Comparison of ENCODE assay signal across 1 cellular context in the genomic region with DNA sequence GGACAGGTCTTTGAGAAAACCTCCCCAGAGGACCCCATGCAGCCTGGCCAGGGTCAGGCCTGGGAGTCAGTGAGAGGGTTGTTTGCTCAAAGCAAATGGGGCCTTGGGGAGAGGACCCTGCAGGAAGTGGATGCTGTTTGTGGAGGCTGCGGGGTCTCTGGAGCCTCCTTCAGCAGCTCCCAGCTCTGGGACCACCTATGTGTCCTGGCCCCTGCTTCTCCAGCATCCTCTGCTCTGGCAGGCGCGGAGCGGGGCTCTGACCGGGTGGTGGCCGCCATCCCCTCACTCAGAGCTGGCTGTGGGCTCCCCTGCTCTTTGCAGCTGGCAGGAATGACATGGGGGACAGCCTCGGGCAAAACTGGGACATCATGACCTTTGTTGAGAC.
TF ChIP-seq lines count a peak whose summit lies in the region.

No MANE protein-coding gene starts in this region.

TF ChIP-seq in HepG2, 621 proteins besides CTCF, POLR2A, EP300 and RAD21 (continued from another document and continues in another):
- TF ChIP-seq ZNF20 (CRISPR knock-in tag; IDR thresholded peaks at IDR 0.05) (no peak), U2AF1 (optimal IDR thresholded peaks at IDR 0.05; ENCODE audit: low read depth, low read length) (no peak), HINFP (CRISPR knock-in tag; IDR thresholded peaks at IDR 0.05; ENCODE audit: low read depth) (no peak), BHLHE40 (IDR thresholded peaks at IDR 0.05; ENCODE audit: low read length) (no peak), ZNF879 (CRISPR knock-in tag; IDR thresholded peaks at IDR 0.05) (no peak; the same call in 1 of the 2 replicates), ZMYM3 (CRISPR knock-in tag; IDR thresholded peaks at IDR 0.05) (no peak), DRAP1 (CRISPR knock-in tag; IDR thresholded peaks at IDR 0.05) (no peak), NCOA5 (CRISPR knock-in tag; IDR thresholded peaks at IDR 0.05) (no peak), HMGA1 (CRISPR knock-in tag; conservative IDR thresholded peaks at IDR 0.05) (no peak), SIN3B (IDR thresholded peaks at IDR 0.05; ENCODE audit: low read length) (no peak), ZNF350 (CRISPR knock-in tag; IDR thresholded peaks at IDR 0.05; ENCODE audit: borderline replicate concordance, low read depth) (no peak), KMT2A (CRISPR knock-in tag; IDR thresholded peaks at IDR 0.05) (no peak), NR2F2 (IDR thresholded peaks at IDR 0.05; ENCODE audit: borderline replicate concordance, low read depth) (no peak), IKZF5 (CRISPR knock-in tag; IDR thresholded peaks at IDR 0.05) (no peak), ZNF501 (CRISPR knock-in tag; IDR thresholded peaks at IDR 0.05) (peak; percentile 11; the same call in 1 of the 2 replicates), ZNF775 (CRISPR knock-in tag; IDR thresholded peaks at IDR 0.05; ENCODE audit: borderline replicate concordance) (no peak), ZNF282 (IDR thresholded peaks at IDR 0.05; ENCODE audit: partially characterized antibody) (no peak), ZNF878 (CRISPR knock-in tag; IDR thresholded peaks at IDR 0.05) (no peak), SUZ12 (IDR thresholded peaks at IDR 0.05; ENCODE audit: low read depth, low read length) (no peak), ZNF251 (CRISPR knock-in tag; IDR thresholded peaks at IDR 0.05) (no peak), TSC22D2 (CRISPR knock-in tag; IDR thresholded peaks at IDR 0.05; ENCODE audit: borderline replicate concordance) (no peak), MXD4 (CRISPR knock-in tag; IDR thresholded peaks at IDR 0.05) (no peak), CCDC6 (CRISPR knock-in tag; IDR thresholded peaks at IDR 0.05) (no peak), HNF4A (CRISPR knock-in tag; IDR thresholded peaks at IDR 0.05) (peak; percentile 35; the same call in 1 of the 2 replicates), SRSF4 (IDR thresholded peaks at IDR 0.05; ENCODE audit: low read depth, low read length, poor library complexity, severe bottlenecking) (no peak), ZNF10 (CRISPR knock-in tag; IDR thresholded peaks at IDR 0.05; ENCODE audit: borderline replicate concordance, low read depth) (no peak), ZNF616 (CRISPR knock-in tag; IDR thresholded peaks at IDR 0.05; ENCODE audit: low read depth) (no peak), ZBTB1 (CRISPR knock-in tag; IDR thresholded peaks at IDR 0.05; ENCODE audit: borderline replicate concordance) (no peak), ZNF430 (CRISPR knock-in tag; IDR thresholded peaks at IDR 0.05) (peak; percentile 41; the same call in 1 of the 2 replicates), DNMT3B (CRISPR knock-in tag; conservative IDR thresholded peaks at IDR 0.05) (no peak), SIN3A (IDR thresholded peaks at IDR 0.05; ENCODE audit: borderline replicate concordance, low read depth, low read length) (no peak), ZNF550 (CRISPR knock-in tag; IDR thresholded peaks at IDR 0.05; ENCODE audit: borderline replicate concordance) (no peak), ZMAT3 (CRISPR knock-in tag; conservative IDR thresholded peaks at IDR 0.05) (no peak), PAX8 (CRISPR knock-in tag; IDR thresholded peaks at IDR 0.05; ENCODE audit: borderline replicate concordance) (no peak), ZNF569 (CRISPR knock-in tag; IDR thresholded peaks at IDR 0.05; ENCODE audit: borderline replicate concordance) (no peak), FOXP1 (IDR thresholded peaks at IDR 0.05) (no peak), FOXP1 (CRISPR knock-in tag; IDR thresholded peaks at IDR 0.05) (no peak), SETDB1 (CRISPR knock-in tag; IDR thresholded peaks at IDR 0.05; ENCODE audit: borderline replicate concordance) (0 out of 2 replicates have a peak, but pooled peaks have one; percentile 25), ZBTB21 (CRISPR knock-in tag; IDR thresholded peaks at IDR 0.05) (no peak), TRIM24 (CRISPR knock-in tag; IDR thresholded peaks at IDR 0.05) (no peak)
- TF ChIP-seq, protein P1, sequence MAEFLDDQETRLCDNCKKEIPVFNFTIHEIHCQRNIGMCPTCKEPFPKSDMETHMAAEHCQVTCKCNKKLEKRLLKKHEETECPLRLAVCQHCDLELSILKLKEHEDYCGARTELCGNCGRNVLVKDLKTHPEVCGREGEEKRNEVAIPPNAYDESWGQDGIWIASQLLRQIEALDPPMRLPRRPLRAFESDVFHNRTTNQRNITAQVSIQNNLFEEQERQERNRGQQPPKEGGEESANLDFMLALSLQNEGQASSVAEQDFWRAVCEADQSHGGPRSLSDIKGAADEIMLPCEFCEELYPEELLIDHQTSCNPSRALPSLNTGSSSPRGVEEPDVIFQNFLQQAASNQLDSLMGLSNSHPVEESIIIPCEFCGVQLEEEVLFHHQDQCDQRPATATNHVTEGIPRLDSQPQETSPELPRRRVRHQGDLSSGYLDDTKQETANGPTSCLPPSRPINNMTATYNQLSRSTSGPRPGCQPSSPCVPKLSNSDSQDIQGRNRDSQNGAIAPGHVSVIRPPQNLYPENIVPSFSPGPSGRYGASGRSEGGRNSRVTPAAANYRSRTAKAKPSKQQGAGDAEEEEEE (CRISPR knock-in tag; IDR thresholded peaks at IDR 0.05; ENCODE audit: borderline replicate concordance), result no peak
- TF ChIP-seq, protein P2, sequence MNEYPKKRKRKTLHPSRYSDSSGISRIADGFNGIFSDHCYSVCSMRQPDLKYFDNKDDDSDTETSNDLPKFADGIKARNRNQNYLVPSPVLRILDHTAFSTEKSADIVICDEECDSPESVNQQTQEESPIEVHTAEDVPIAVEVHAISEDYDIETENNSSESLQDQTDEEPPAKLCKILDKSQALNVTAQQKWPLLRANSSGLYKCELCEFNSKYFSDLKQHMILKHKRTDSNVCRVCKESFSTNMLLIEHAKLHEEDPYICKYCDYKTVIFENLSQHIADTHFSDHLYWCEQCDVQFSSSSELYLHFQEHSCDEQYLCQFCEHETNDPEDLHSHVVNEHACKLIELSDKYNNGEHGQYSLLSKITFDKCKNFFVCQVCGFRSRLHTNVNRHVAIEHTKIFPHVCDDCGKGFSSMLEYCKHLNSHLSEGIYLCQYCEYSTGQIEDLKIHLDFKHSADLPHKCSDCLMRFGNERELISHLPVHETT (CRISPR knock-in tag; conservative IDR thresholded peaks at IDR 0.05), result no peak
- TF ChIP-seq, protein P3, sequence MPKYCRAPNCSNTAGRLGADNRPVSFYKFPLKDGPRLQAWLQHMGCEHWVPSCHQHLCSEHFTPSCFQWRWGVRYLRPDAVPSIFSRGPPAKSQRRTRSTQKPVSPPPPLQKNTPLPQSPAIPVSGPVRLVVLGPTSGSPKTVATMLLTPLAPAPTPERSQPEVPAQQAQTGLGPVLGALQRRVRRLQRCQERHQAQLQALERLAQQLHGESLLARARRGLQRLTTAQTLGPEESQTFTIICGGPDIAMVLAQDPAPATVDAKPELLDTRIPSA (CRISPR knock-in tag; IDR thresholded peaks at IDR 0.05; ENCODE audit: borderline replicate concordance), result no peak
- TF ChIP-seq, protein P4, sequence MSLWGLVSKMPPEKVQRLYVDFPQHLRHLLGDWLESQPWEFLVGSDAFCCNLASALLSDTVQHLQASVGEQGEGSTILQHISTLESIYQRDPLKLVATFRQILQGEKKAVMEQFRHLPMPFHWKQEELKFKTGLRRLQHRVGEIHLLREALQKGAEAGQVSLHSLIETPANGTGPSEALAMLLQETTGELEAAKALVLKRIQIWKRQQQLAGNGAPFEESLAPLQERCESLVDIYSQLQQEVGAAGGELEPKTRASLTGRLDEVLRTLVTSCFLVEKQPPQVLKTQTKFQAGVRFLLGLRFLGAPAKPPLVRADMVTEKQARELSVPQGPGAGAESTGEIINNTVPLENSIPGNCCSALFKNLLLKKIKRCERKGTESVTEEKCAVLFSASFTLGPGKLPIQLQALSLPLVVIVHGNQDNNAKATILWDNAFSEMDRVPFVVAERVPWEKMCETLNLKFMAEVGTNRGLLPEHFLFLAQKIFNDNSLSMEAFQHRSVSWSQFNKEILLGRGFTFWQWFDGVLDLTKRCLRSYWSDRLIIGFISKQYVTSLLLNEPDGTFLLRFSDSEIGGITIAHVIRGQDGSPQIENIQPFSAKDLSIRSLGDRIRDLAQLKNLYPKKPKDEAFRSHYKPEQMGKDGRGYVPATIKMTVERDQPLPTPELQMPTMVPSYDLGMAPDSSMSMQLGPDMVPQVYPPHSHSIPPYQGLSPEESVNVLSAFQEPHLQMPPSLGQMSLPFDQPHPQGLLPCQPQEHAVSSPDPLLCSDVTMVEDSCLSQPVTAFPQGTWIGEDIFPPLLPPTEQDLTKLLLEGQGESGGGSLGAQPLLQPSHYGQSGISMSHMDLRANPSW (CRISPR knock-in tag; IDR thresholded peaks at IDR 0.05; ENCODE audit: borderline replicate concordance), result no peak
- TF ChIP-seq, protein P5, sequence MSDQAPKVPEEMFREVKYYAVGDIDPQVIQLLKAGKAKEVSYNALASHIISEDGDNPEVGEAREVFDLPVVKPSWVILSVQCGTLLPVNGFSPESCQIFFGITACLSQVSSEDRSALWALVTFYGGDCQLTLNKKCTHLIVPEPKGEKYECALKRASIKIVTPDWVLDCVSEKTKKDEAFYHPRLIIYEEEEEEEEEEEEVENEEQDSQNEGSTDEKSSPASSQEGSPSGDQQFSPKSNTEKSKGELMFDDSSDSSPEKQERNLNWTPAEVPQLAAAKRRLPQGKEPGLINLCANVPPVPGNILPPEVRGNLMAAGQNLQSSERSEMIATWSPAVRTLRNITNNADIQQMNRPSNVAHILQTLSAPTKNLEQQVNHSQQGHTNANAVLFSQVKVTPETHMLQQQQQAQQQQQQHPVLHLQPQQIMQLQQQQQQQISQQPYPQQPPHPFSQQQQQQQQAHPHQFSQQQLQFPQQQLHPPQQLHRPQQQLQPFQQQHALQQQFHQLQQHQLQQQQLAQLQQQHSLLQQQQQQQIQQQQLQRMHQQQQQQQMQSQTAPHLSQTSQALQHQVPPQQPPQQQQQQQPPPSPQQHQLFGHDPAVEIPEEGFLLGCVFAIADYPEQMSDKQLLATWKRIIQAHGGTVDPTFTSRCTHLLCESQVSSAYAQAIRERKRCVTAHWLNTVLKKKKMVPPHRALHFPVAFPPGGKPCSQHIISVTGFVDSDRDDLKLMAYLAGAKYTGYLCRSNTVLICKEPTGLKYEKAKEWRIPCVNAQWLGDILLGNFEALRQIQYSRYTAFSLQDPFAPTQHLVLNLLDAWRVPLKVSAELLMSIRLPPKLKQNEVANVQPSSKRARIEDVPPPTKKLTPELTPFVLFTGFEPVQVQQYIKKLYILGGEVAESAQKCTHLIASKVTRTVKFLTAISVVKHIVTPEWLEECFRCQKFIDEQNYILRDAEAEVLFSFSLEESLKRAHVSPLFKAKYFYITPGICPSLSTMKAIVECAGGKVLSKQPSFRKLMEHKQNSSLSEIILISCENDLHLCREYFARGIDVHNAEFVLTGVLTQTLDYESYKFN (CRISPR knock-in tag; conservative IDR thresholded peaks at IDR 0.05), result peak; percentile 23; the same call in 1 of the 2 replicates
- TF ChIP-seq, protein P6, sequence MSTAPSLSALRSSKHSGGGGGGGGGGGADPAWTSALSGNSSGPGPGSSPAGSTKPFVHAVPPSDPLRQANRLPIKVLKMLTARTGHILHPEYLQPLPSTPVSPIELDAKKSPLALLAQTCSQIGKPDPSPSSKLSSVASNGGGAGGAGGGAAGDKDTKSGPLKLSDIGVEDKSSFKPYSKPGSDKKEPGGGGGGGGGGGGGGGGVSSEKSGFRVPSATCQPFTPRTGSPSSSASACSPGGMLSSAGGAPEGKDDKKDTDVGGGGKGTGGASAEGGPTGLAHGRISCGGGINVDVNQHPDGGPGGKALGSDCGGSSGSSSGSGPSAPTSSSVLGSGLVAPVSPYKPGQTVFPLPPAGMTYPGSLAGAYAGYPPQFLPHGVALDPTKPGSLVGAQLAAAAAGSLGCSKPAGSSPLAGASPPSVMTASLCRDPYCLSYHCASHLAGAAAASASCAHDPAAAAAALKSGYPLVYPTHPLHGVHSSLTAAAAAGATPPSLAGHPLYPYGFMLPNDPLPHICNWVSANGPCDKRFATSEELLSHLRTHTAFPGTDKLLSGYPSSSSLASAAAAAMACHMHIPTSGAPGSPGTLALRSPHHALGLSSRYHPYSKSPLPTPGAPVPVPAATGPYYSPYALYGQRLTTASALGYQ (CRISPR knock-in tag; IDR thresholded peaks at IDR 0.05), result no peak
- TF ChIP-seq, protein P7, sequence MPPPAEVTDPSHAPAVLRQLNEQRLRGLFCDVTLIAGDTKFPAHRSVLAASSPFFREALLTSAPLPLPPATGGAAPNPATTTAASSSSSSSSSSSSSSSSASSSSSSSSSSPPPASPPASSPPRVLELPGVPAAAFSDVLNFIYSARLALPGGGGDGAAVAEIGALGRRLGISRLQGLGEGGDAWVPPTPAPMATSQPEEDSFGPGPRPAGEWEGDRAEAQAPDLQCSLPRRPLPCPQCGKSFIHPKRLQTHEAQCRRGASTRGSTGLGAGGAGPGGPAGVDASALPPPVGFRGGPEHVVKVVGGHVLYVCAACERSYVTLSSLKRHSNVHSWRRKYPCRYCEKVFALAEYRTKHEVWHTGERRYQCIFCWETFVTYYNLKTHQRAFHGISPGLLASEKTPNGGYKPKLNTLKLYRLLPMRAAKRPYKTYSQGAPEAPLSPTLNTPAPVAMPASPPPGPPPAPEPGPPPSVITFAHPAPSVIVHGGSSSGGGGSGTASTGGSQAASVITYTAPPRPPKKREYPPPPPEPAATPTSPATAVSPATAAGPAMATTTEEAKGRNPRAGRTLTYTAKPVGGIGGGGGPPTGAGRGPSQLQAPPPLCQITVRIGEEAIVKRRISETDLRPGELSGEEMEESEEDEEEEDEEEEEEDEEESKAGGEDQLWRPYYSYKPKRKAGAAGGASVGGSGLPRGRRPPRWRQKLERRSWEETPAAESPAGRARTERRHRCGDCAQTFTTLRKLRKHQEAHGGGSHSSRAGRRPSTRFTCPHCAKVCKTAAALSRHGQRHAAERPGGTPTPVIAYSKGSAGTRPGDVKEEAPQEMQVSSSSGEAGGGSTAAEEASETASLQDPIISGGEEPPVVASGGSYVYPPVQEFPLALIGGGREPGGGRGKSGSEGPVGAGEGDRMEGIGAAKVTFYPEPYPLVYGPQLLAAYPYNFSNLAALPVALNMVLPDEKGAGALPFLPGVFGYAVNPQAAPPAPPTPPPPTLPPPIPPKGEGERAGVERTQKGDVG (CRISPR knock-in tag; IDR thresholded peaks at IDR 0.05; ENCODE audit: borderline replicate concordance), result peak; percentile 83; the same call in 1 of the 2 replicates
